ENCODE assay signal across 12 cellular contexts in the genomic region with DNA sequence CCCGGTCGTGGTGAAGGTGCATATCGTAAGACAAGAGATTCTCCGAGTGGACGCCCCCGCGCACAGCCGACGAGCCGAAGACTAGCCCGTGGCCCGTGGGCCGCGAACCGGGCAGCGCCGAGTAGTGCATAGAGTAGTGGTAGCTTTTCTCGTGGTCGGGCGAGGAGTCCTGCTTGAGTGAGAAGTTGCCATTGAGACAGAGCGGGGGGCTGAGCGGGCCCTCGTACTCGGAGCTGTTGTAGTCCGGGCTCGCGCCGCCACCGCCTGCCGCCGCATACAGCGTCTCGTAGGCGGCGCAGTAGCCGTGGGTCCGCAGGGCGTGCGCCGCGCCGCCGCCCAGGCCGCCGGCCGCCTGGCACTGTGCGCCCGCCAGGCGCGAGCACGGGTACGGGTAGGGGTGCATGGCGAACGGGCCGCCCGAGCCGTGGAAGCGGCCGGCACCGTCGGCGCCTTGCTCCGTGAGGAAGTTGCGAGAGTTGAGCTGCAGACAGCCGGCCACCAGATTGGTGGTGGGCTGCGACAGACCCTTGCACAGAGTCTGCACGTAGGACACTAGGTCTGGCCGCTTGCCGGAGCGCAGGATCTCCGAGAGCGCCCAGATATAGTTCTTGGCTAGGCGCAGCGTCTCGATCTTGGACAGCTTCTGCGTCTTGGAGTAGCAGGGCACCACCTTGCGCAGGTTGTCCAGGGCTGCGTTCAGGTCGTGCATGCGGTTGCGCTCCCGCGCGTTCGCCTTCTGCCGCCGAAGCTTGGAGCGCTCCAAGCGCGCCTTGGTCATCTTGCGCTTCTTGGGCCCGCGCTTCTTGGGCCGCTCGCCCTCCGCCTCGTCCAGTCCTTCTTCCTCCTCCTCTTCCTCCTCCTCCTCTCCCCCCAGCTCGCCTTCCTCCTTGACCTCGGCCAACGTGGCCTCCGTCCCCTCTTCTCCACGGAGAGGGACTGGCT. TPM values are rescaled to one million over a fixed set of nuclear protein-coding genes. Genes with fewer than 3 reads are reported as not detected.
DNase-seq lines count a peak whose midpoint lies in the region; ATAC-seq lines count a peak whose summit lies in the region.
"Had no signal": no experiment of that assay in that cellular context is flagged by ENCODE, and none has a peak within 500 bp of the region (broad histone marks: within the 10 kb centered on the region; RNA-seq: fewer than 3 reads in every experiment).

No MANE protein-coding gene starts in this region.

- H3K4me1 ChIP-seq in iPS-15b (ENCODE audit: control insufficient read depth, insufficient read depth, low read length) = peaks cover 21% of the 10 kb centered on the region

- no peak overlapping the region for H3K27ac Mint-ChIP-seq in activated T-cell treated with anti-CD3 and anti-CD28 coated beads, Interleukin-2, amount 50 U/mL, for 72 hours
- no peak overlapping the region for H3K27ac Mint-ChIP-seq in stimulated activated naive CD8-positive, alpha-beta T cell treated with anti-CD3 and anti-CD28 coated beads, Interleukin-15, amount 100 ng/mL, for 72 hours

- no peak overlapping the region for H3K9ac ChIP-seq in iPS-15b (ENCODE audit: low read depth, low read length)

- H3K4me3 ChIP-seq in iPS-15b (ENCODE audit: low read depth, low read length) = peak overlapping the region; percentile 43

- peak; percentile 36 to 50 for ATAC-seq in activated T-cell treated with anti-CD3 and anti-CD28 coated beads, Interleukin-2, amount 50 U/mL, for 72 hours (replicated peaks in 1 of 2)
- ATAC-seq in stimulated activated naive CD8-positive, alpha-beta T cell treated with anti-CD3 and anti-CD28 coated beads, Interleukin-15, amount 100 ng/mL, for 72 hours = peak; percentile 24
- ATAC-seq in GM18858 (IDR thresholded peaks at IDR 0.05; ENCODE audit: unreplicated experiment) = no peak
- ATAC-seq in GM19452 (IDR thresholded peaks at IDR 0.05; ENCODE audit: unreplicated experiment) = no peak

- no peaks in the 10 kb centered on the region for H3K9me3 Mint-ChIP-seq in activated T-cell treated with anti-CD3 and anti-CD28 coated beads, Interleukin-2, amount 50 U/mL, for 72 hours
- no peaks in the 10 kb centered on the region for H3K9me3 Mint-ChIP-seq in stimulated activated naive CD8-positive, alpha-beta T cell treated with anti-CD3 and anti-CD28 coated beads, Interleukin-15, amount 100 ng/mL, for 72 hours

- H3K27me3 Mint-ChIP-seq in activated T-cell treated with anti-CD3 and anti-CD28 coated beads, Interleukin-2, amount 50 U/mL, for 72 hours (ENCODE audit: low read depth) = peaks cover 62% of the 10 kb centered on the region
- peaks cover 97% of the 10 kb centered on the region for H3K27me3 Mint-ChIP-seq in stimulated activated naive CD8-positive, alpha-beta T cell treated with anti-CD3 and anti-CD28 coated beads, Interleukin-15, amount 100 ng/mL, for 72 hours

- no peaks in the 10 kb centered on the region for H3K36me3 Mint-ChIP-seq in activated T-cell treated with anti-CD3 and anti-CD28 coated beads, Interleukin-2, amount 50 U/mL, for 72 hours (ENCODE audit: insufficient read depth in 2 of 2)

- H3K4me1 Mint-ChIP-seq in activated T-cell treated with anti-CD3 and anti-CD28 coated beads, Interleukin-2, amount 50 U/mL, for 72 hours (ENCODE audit: low read depth) = peaks cover 22% of the 10 kb centered on the region
- peaks cover 44% of the 10 kb centered on the region for H3K4me1 Mint-ChIP-seq in stimulated activated naive CD8-positive, alpha-beta T cell treated with anti-CD3 and anti-CD28 coated beads, Interleukin-15, amount 100 ng/mL, for 72 hours

- H3K27me3 ChIP-seq in iPS-15b (ENCODE audit: control insufficient read depth, insufficient read depth, low read length) = peaks cover 93% of the 10 kb centered on the region

- H3K4me3 Mint-ChIP-seq in activated T-cell treated with anti-CD3 and anti-CD28 coated beads, Interleukin-2, amount 50 U/mL, for 72 hours = peak overlapping the region; percentile 52 to 62
- H3K4me3 Mint-ChIP-seq in stimulated activated naive CD8-positive, alpha-beta T cell treated with anti-CD3 and anti-CD28 coated beads, Interleukin-15, amount 100 ng/mL, for 72 hours = peak overlapping the region; percentile 51 to 56

- H3K9me3 ChIP-seq in iPS-15b (ENCODE audit: control insufficient read depth, insufficient read depth, low read length) = no peaks in the 10 kb centered on the region

- H3K36me3 ChIP-seq in iPS-15b (ENCODE audit: control insufficient read depth, insufficient read depth, low read length) = no peaks in the 10 kb centered on the region

- peak; percentile 63 for DNase-seq in activated CD8-positive, alpha-beta memory T cell treated with anti-CD3 and anti-CD28 coated beads, Interleukin-2, amount 50 U/mL, for 48 hours
- DNase-seq in activated CD8-positive, alpha-beta memory T cell treated with anti-CD3 and anti-CD28 coated beads, Interleukin-2, amount 50 U/mL, for 4 hours = no peak
- peak in 1 of 2 donors; percentile 21 for DNase-seq in activated T-cell treated with anti-CD3 and anti-CD28 coated beads, Interleukin-2, amount 50 U/mL, for 72 hours
- no peak for DNase-seq in stimulated activated naive CD8-positive, alpha-beta T cell treated with anti-CD3 and anti-CD28 coated beads, Interleukin-15, amount 100 ng/mL, for 72 hours
- no peak for DNase-seq in effector CD8-positive, alpha-beta T cell (lab: John Stamatoyannopoulos, UW)
- DNase-seq: activated CD4-positive, CD25-positive, alpha-beta regulatory T cell; COR-L47 had no signal

RNA-seq across cellular contexts. Expression of a gene that starts 2.0 kb away (rescaled TPM):
- not detected for total RNA-seq in activated T-cell treated with anti-CD3 and anti-CD28 coated beads, Interleukin-2, amount 50 U/mL, for 72 hours
- total RNA-seq: lung microvascular endothelial cell, NCI-H460 had no signal

RNA-seq across cellular contexts. Expression of a gene that starts 21.0 kb away (rescaled TPM):
- total RNA-seq in activated T-cell treated with anti-CD3 and anti-CD28 coated beads, Interleukin-2, amount 50 U/mL, for 72 hours = not detected
- total RNA-seq: lung microvascular endothelial cell had no signal

RNA-seq across cellular contexts. Expression of a gene that starts 31.2 kb away (rescaled TPM):
- total RNA-seq in activated T-cell treated with anti-CD3 and anti-CD28 coated beads, Interleukin-2, amount 50 U/mL, for 72 hours = 10 to 100 TPM; 63.5 to 65.1 TPM

RNA-seq across cellular contexts. Expression of a gene that starts 59.4 kb away (rescaled TPM):
- 1 to 10 TPM; 1.4 to 1.5 TPM for total RNA-seq in activated T-cell treated with anti-CD3 and anti-CD28 coated beads, Interleukin-2, amount 50 U/mL, for 72 hours

Comparison
In these comparisons a context has a peak if more than half of its experiments do, and no peak if none do; other contexts are left out.
1. ATAC-seq: peak in activated T-cell treated with anti-CD3 and anti-CD28 coated beads, Interleukin-2, amount 50 U/mL, for 72 hours (2 of 2) and stimulated activated naive CD8-positive, alpha-beta T cell treated with anti-CD3 and anti-CD28 coated beads, Interleukin-15, amount 100 ng/mL, for 72 hours (single experiment); none in GM18858 (single experiment) and GM19452 (single experiment).